ENCODE assay signal across 9 cellular contexts in genomic region chr10:79401015-79401921, GRCh38. TPM values are rescaled to one million over a fixed set of nuclear protein-coding genes. Genes with fewer than 3 reads are reported as not detected.
DNase-seq lines count a peak whose midpoint lies in the region; ATAC-seq and TF ChIP-seq lines count a peak whose summit lies in the region.
"Had no signal": no experiment of that assay in that cellular context is flagged by ENCODE, and none has a peak within 500 bp of the region (broad histone marks: within the 10 kb centered on the region; RNA-seq: fewer than 3 reads in every experiment).

No MANE protein-coding gene starts in this region.

- peak overlapping the region; percentile 74 for H2AK5ac ChIP-seq in IMR-90 (ENCODE audit: low read depth, low read length)

- no peak for TF ChIP-seq RAD21 in IMR-90 (IDR thresholded peaks at IDR 0.05; ENCODE audit: low read length)

- peak overlapping the region; percentile 34 for H2BK5ac ChIP-seq in IMR-90 (ENCODE audit: low read depth, low read length, poor library complexity, severe bottlenecking)

- H3K4me3 ChIP-seq in IMR-90 (ENCODE audit: insufficient read depth, low read depth, low read length) (no peak overlapping the region), esophagus (ENCODE audit: low read depth in 1 of 2, low read length in 2 of 2) (no peak overlapping the region), right lobe of liver (no peak overlapping the region)
- H3K4me3 ChIP-seq: HAP-1 had no signal

- H3K18ac ChIP-seq in IMR-90 (ENCODE audit: low read depth, low read length), result no peak overlapping the region; the same call in 1 of the 2 replicates

- H3K27ac ChIP-seq in IMR-90 (ENCODE audit: insufficient read depth, low read length) (peak overlapping the region; percentile 52; the same call in 1 of the 2 replicates), esophagus (ENCODE audit: low read depth in 2 of 2, low read length in 1 of 2) (peak overlapping the region; percentile 53 to 62), right lobe of liver (peak overlapping the region; percentile 24 to 68 (median 60))

- no peaks in the 10 kb centered on the region for H3K9me3 ChIP-seq in IMR-90 (ENCODE audit: control insufficient read depth, insufficient read depth, low read length)
- no peaks in the 10 kb centered on the region for H3K9me3 ChIP-seq in esophagus (ENCODE audit: control insufficient read depth in 2 of 2, insufficient read depth in 1 of 2, low read depth in 1 of 2, low read length in 1 of 2)
- no peaks in the 10 kb centered on the region for H3K9me3 ChIP-seq in right lobe of liver
- H3K9me3 ChIP-seq: HAP-1 had no signal

- H4K5ac ChIP-seq in IMR-90 (ENCODE audit: low read depth, low read length), result no peak overlapping the region; the same call in 1 of the 2 replicates

- H3K9ac ChIP-seq in IMR-90 (ENCODE audit: low read depth, low read length), result no peak overlapping the region

- H2BK120ac ChIP-seq in IMR-90 (ENCODE audit: low read depth, low read length), result peak overlapping the region; percentile 54; the same call in 1 of the 2 replicates

- peaks cover 21% of the 10 kb centered on the region for H4K20me1 ChIP-seq in IMR-90 (ENCODE audit: insufficient read depth, low read length)

- no peak overlapping the region for H3K27ac Mint-ChIP-seq in activated CD8-positive, alpha-beta T cell treated with anti-CD3 and anti-CD28 coated beads, Interleukin-2, amount 10 ng/mL, durations not matched to agents 7 days and 5 days

- intact Hi-C loops in IMR-90 (cut with micrococcal nuclease) (no loop called here), right lobe of liver (cut with DNase I) (no loop called here)

- H3K36me3 ChIP-seq in IMR-90 (ENCODE audit: control insufficient read depth, insufficient read depth, low read length) (peaks cover 30% of the 10 kb centered on the region; the same call in 1 of the 2 replicates), esophagus (ENCODE audit: control insufficient read depth in 2 of 2, insufficient read depth in 2 of 2, low read length in 1 of 2) (no peaks in the 10 kb centered on the region), right lobe of liver (no peaks in the 10 kb centered on the region)
- H3K36me3 ChIP-seq: HAP-1 had no signal

- H4K91ac ChIP-seq in IMR-90 (ENCODE audit: insufficient read depth, low read depth, low read length), result peak overlapping the region; percentile 71

- H3K4me2 ChIP-seq in IMR-90 (ENCODE audit: low read depth, low read length), result no peak overlapping the region; the same call in 1 of the 2 replicates

- BruUV-seq in IMR-90 (replicated peaks; lab: Mats Ljungman, UMichigan), result no TSS peak

- H2BK15ac ChIP-seq in IMR-90 (ENCODE audit: low read depth, low read length), result no peak overlapping the region

- H3K4ac ChIP-seq in IMR-90 (ENCODE audit: low read depth, low read length), result peak overlapping the region; percentile 77

- TF ChIP-seq CTCF in IMR-90 (conservative IDR thresholded peaks at IDR 0.05; ENCODE audit: low read depth, low read length), result no peak
- TF ChIP-seq CTCF in right lobe of liver (IDR thresholded peaks at IDR 0.05), result no peak

- in situ Hi-C loops in IMR-90 (cut with MboI; ENCODE audit: low sequenced_read_pairs), result no loop called here

- CTCF ChIA-PET in IMR-90 (lab: Yijun Ruan, JAX), result interaction anchor here (1.4 kb wide), 1 partner anchor 86 kb away, joined by 3 read pairs; no protein-coding TSS in a partner anchor
- CTCF ChIA-PET in activated CD8-positive, alpha-beta T cell treated with anti-CD3 and anti-CD28 coated beads, Interleukin-2, amount 10 ng/mL, durations not matched to agents 7 days and 5 days (lab: Charles Lee), result interaction anchor here (1.2 to 2.9 kb wide), 3 partner anchors 7 to 87 kb away, joined by 3 to 8 read pairs (median 3); no protein-coding TSS in a partner anchor

- H3K9me3 Mint-ChIP-seq in activated CD8-positive, alpha-beta T cell treated with anti-CD3 and anti-CD28 coated beads, Interleukin-2, amount 10 ng/mL, durations not matched to agents 7 days and 5 days (ENCODE audit: insufficient read depth), result no peaks in the 10 kb centered on the region

- no peaks in the 10 kb centered on the region for H3K27me3 Mint-ChIP-seq in activated CD8-positive, alpha-beta T cell treated with anti-CD3 and anti-CD28 coated beads, Interleukin-2, amount 10 ng/mL, durations not matched to agents 7 days and 5 days (ENCODE audit: low read depth)

- no peak overlapping the region for H3K4me3 Mint-ChIP-seq in activated CD8-positive, alpha-beta T cell treated with anti-CD3 and anti-CD28 coated beads, Interleukin-2, amount 10 ng/mL, durations not matched to agents 7 days and 5 days

- DNase-seq in IMR-90 (peak; percentile 49), right lobe of liver (no peak), stromal cell of bone marrow (ENCODE audit: low read depth) (peak; percentile 57), NCI-H510A (lab: John Stamatoyannopoulos, UW) (no peak)
- DNase-seq in activated CD8-positive, alpha-beta T cell treated with anti-CD3 and anti-CD28 coated beads, Interleukin-2, amount 10 ng/mL, durations not matched to agents 7 days and 5 days, result no peak

- H3K23ac ChIP-seq in IMR-90 (ENCODE audit: low read depth, low read length), result peak overlapping the region; percentile 90; the same call in 1 of the 2 replicates

- peaks cover 46% of the 10 kb centered on the region for H3K9me1 ChIP-seq in IMR-90 (ENCODE audit: insufficient read depth, low read length)

- POLR2A ChIA-PET in IMR-90 (lab: Charles Lee; ENCODE audit: unreplicated experiment), result no interaction called here
- POLR2A ChIA-PET in activated CD8-positive, alpha-beta T cell treated with anti-CD3 and anti-CD28 coated beads, Interleukin-2, amount 10 ng/mL, durations not matched to agents 7 days and 5 days (lab: Charles Lee), result no interaction called here

- dilution Hi-C loops in IMR-90 (cut with HindIII; ENCODE audit: low sequenced_read_pairs, unreplicated experiment), result no loop called here

- ATAC-seq in IMR-90 (ENCODE audit: low read depth), result no peak
- ATAC-seq in right lobe of liver, result peak in 1 of 4 donors; percentile 1
- no peak for ATAC-seq in activated CD8-positive, alpha-beta T cell treated with anti-CD3 and anti-CD28 coated beads, Interleukin-2, amount 10 ng/mL, durations not matched to agents 7 days and 5 days
- ATAC-seq in GM21360 (IDR thresholded peaks at IDR 0.05; ENCODE audit: unreplicated experiment), result no peak
- no peak for ATAC-seq in GM21367 (IDR thresholded peaks at IDR 0.05; ENCODE audit: unreplicated experiment)

- H2BK20ac ChIP-seq in IMR-90 (ENCODE audit: low read depth, low read length), result peak overlapping the region; percentile 9; the same call in 1 of the 2 replicates

- H3K79me1 ChIP-seq in IMR-90 (ENCODE audit: low read depth in 1 of 2, low read length in 2 of 2), result peaks cover 57 to 86% of the 10 kb centered on the region in 2 experiments

- H3K36me3 Mint-ChIP-seq in activated CD8-positive, alpha-beta T cell treated with anti-CD3 and anti-CD28 coated beads, Interleukin-2, amount 10 ng/mL, durations not matched to agents 7 days and 5 days (ENCODE audit: low read depth), result no peaks in the 10 kb centered on the region

- H2AK9ac ChIP-seq in IMR-90 (replicated peaks; ENCODE audit: low read depth, low read length, poor library complexity), result peak overlapping the region; percentile 82

- peak overlapping the region; percentile 70 for H3K14ac ChIP-seq in IMR-90 (replicated peaks; ENCODE audit: low read depth, low read length)

- 56% methylated on average over 9 of the region's 23 CpGs; no CpG with 5 or more reads in 1 of the 2 experiments for WGBS in IMR-90 (ENCODE audit: extremely low coverage in 2 of 2, insufficient read length in 1 of 2), 2 experiments
- 65 to 75% methylated on average over 23 of the region's 23 CpGs for WGBS in esophagus, 2 donors
- 46% methylated on average over 12 of the region's 23 CpGs for WGBS in right lobe of liver (ENCODE audit: insufficient coverage, low coverage, low lambda C conversion rate, missing lambda C conversion rate)

- H4K8ac ChIP-seq in IMR-90 (ENCODE audit: low read depth in 2 of 2, low read length in 2 of 2), result peak overlapping the region in 1 of 2 experiments; percentile 54; a peak in 1 of 4 replicates

- H2AFZ ChIP-seq in IMR-90 (replicated peaks; ENCODE audit: low read length, poor library complexity), result peak overlapping the region; percentile 40

- no peak overlapping the region for H3K56ac ChIP-seq in IMR-90 (ENCODE audit: extremely low read depth, insufficient read depth, low read length)

- H3K27me3 ChIP-seq in IMR-90 (ENCODE audit: control insufficient read depth, insufficient read depth, low read length) (no peaks in the 10 kb centered on the region), esophagus (ENCODE audit: control insufficient read depth in 1 of 2, insufficient read depth in 2 of 2, low read length in 2 of 2) (no peaks in the 10 kb centered on the region), right lobe of liver (no peaks in the 10 kb centered on the region)

- H3K4me1 ChIP-seq in IMR-90 (ENCODE audit: control insufficient read depth, insufficient read depth, low read length) (peaks cover 68% of the 10 kb centered on the region), esophagus (ENCODE audit: control insufficient read depth in 2 of 2, insufficient read depth in 2 of 2, low read length in 1 of 2) (peaks cover 14 to 21% of the 10 kb centered on the region in 2 donors), right lobe of liver (peaks cover 4 to 71% (median 39%) of the 10 kb centered on the region in 4 donors)

- H3K4me1 Mint-ChIP-seq in activated CD8-positive, alpha-beta T cell treated with anti-CD3 and anti-CD28 coated beads, Interleukin-2, amount 10 ng/mL, durations not matched to agents 7 days and 5 days (ENCODE audit: low read depth), result peaks cover 5% of the 10 kb centered on the region

- TF ChIP-seq POLR2A in IMR-90 (IDR thresholded peaks at IDR 0.05; ENCODE audit: low read depth, low read length), result no peak
- no peak for TF ChIP-seq POLR2A in right lobe of liver (IDR thresholded peaks at IDR 0.05)

TF ChIP-seq in IMR-90, 13 proteins besides CTCF, POLR2A, EP300 and RAD21 (continues in another document):
- no peak for TF ChIP-seq MAFK (IDR thresholded peaks at IDR 0.05; ENCODE audit: low read depth, low read length)
- no peak for TF ChIP-seq SMC3 (IDR thresholded peaks at IDR 0.05; ENCODE audit: low read depth, low read length)

RNA-seq across cellular contexts. Expression of gene ZCCHC24, which starts 44.2 kb away (rescaled TPM):
- total RNA-seq in IMR-90 (2012; rRNA removed) (12.2 and 15.1 TPM in 2 replicates), right lobe of liver (10 to 100 TPM; 19.8 to 33.6 (median 22.7) TPM)
- polyA plus RNA-seq in IMR-90 (2012; rRNA removed) (25.9 and 29.9 TPM in 2 replicates), esophagus (1 to 10 TPM; 3.3 to 6.5 TPM)
- 19.8 and 29.3 TPM in 2 replicates for polyA plus RNA-seq in IMR-90 (2012; cell fraction: cytosol; rRNA removed)
- polyA plus RNA-seq in IMR-90 (2012; cell fraction: nucleus; rRNA removed; ENCODE audit: low replicate concordance), result 22.4 and 28.3 TPM in 2 replicates
- total RNA-seq in activated CD8-positive, alpha-beta T cell treated with anti-CD3 and anti-CD28 coated beads, Interleukin-2, amount 10 ng/mL, durations not matched to agents 7 days and 5 days, result 1 to 10 TPM; 1.7 to 1.8 TPM

RNA-seq across cellular contexts. Expression of gene PPIF, which starts 54.0 kb away (rescaled TPM):
- total RNA-seq in IMR-90 (2012; rRNA removed), result 29.2 and 29.7 TPM in 2 replicates
- polyA plus RNA-seq in IMR-90 (2012; rRNA removed), result 127 and 130 TPM in 2 replicates
- 113 and 150 TPM in 2 replicates for polyA plus RNA-seq in IMR-90 (2012; cell fraction: cytosol; rRNA removed)
- polyA plus RNA-seq in IMR-90 (2012; cell fraction: nucleus; rRNA removed; ENCODE audit: low replicate concordance), result 205 and 248 TPM in 2 replicates
- 10 to 100 TPM; 38.4 to 57.4 TPM for polyA plus RNA-seq in esophagus
- 100 to 1,000 TPM in 1 of 6 experiments, 10 to 100 TPM in 5; 53.7 to 106 (median 90.1) TPM for total RNA-seq in right lobe of liver
- 10 to 100 TPM; 74.7 to 77.7 TPM for total RNA-seq in activated CD8-positive, alpha-beta T cell treated with anti-CD3 and anti-CD28 coated beads, Interleukin-2, amount 10 ng/mL, durations not matched to agents 7 days and 5 days

Comparison
In these comparisons a context has a peak if more than half of its experiments do, and no peak if none do; other contexts are left out.
1. DNase-seq: peak in IMR-90 (single experiment) and stromal cell of bone marrow (single experiment); none in right lobe of liver (0 of 3), activated CD8-positive, alpha-beta T cell treated with anti-CD3 and anti-CD28 coated beads, Interleukin-2, amount 10 ng/mL, durations not matched to agents 7 days and 5 days (single experiment) and NCI-H510A (single experiment).
2. Peak in every context shown above with its lines, with median percentiles within 50 percentile points of each other: H3K27ac ChIP-seq.